In genomic region chr12:53748072-53748840, GRCh38 we compare ENCODE assay signal across 2 cellular contexts.
TF ChIP-seq lines count a peak whose summit lies in the region.

No MANE protein-coding gene starts in this region.

TF ChIP-seq in WTC11, 78 proteins besides CTCF, POLR2A, EP300 and RAD21:
- TF ChIP-seq ERG (CRISPR knock-in tag; IDR thresholded peaks at IDR 0.05), result no peak
- TF ChIP-seq, protein P1, sequence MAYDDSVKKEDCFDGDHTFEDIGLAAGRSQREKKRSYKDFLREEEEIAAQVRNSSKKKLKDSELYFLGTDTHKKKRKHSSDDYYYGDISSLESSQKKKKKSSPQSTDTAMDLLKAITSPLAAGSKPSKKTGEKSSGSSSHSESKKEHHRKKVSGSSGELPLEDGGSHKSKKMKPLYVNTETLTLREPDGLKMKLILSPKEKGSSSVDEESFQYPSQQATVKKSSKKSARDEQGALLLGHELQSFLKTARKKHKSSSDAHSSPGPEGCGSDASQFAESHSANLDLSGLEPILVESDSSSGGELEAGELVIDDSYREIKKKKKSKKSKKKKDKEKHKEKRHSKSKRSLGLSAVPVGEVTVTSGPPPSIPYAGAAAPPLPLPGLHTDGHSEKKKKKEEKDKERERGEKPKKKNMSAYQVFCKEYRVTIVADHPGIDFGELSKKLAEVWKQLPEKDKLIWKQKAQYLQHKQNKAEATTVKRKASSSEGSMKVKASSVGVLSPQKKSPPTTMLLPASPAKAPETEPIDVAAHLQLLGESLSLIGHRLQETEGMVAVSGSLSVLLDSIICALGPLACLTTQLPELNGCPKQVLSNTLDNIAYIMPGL (CRISPR knock-in tag; IDR thresholded peaks at IDR 0.05), result no peak
- TF ChIP-seq PREB (CRISPR knock-in tag; IDR thresholded peaks at IDR 0.05; ENCODE audit: borderline replicate concordance), result no peak
- TF ChIP-seq GTF2I (CRISPR knock-in tag; conservative IDR thresholded peaks at IDR 0.05), result no peak
- no peak for TF ChIP-seq ZNF425 (CRISPR knock-in tag; conservative IDR thresholded peaks at IDR 0.05)
- no peak for TF ChIP-seq ZNF396 (CRISPR knock-in tag; IDR thresholded peaks at IDR 0.05; ENCODE audit: borderline replicate concordance)
- no peak for TF ChIP-seq SMAD4 (CRISPR knock-in tag; IDR thresholded peaks at IDR 0.05)
- no peak for TF ChIP-seq ESRRA (CRISPR knock-in tag; IDR thresholded peaks at IDR 0.05; ENCODE audit: borderline replicate concordance)
- TF ChIP-seq TEAD1 (CRISPR knock-in tag; IDR thresholded peaks at IDR 0.05), result no peak
- TF ChIP-seq JUN (CRISPR knock-in tag; IDR thresholded peaks at IDR 0.05), result no peak
- TF ChIP-seq ZMAT4 (CRISPR knock-in tag; IDR thresholded peaks at IDR 0.05), result no peak
- TF ChIP-seq JAZF1 (CRISPR knock-in tag; IDR thresholded peaks at IDR 0.05), result no peak
- no peak for TF ChIP-seq FOXP1 (CRISPR knock-in tag; IDR thresholded peaks at IDR 0.05; ENCODE audit: borderline replicate concordance)

TF ChIP-seq in endothelial cell of umbilical vein, 7 proteins besides CTCF, POLR2A, EP300 and RAD21:
- TF ChIP-seq POLR2AphosphoS5 (IDR thresholded peaks at IDR 0.05; ENCODE audit: insufficient read depth, low read depth, low read length), result no peak
- TF ChIP-seq FOS (IDR thresholded peaks at IDR 0.05; ENCODE audit: borderline replicate concordance, insufficient read depth, low read length), result no peak
- no peak for TF ChIP-seq GATA2 (IDR thresholded peaks at IDR 0.05; ENCODE audit: insufficient read depth, insufficient read length, low read depth, low read length)
- TF ChIP-seq, protein P2, sequence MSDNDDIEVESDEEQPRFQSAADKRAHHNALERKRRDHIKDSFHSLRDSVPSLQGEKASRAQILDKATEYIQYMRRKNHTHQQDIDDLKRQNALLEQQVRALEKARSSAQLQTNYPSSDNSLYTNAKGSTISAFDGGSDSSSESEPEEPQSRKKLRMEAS (IDR thresholded peaks at IDR 0.05; ENCODE audit: insufficient read depth, insufficient read length), result no peak
- TF ChIP-seq EZH2 (IDR thresholded peaks at IDR 0.05; ENCODE audit: borderline replicate concordance, low read depth, low read length, severe bottlenecking), result peak; percentile 47
- no peak for TF ChIP-seq JUN (IDR thresholded peaks at IDR 0.05; ENCODE audit: borderline replicate concordance, insufficient read depth, insufficient read length, low read depth)
- no peak for TF ChIP-seq MYC (IDR thresholded peaks at IDR 0.05; ENCODE audit: low read depth, low read length)
TF ChIP-seq in endothelial cell of umbilical vein: peak in this region for 1.
